In genomic region chr4:156672924-156673323, GRCh38 we compare ENCODE assay signal across 17 cellular contexts.
DNase-seq lines count a peak whose midpoint lies in the region; ATAC-seq, FAIRE-seq and TF ChIP-seq lines count a peak whose summit lies in the region.
"Had no signal": no experiment of that assay in that cellular context is flagged by ENCODE, and none has a peak within 500 bp of the region (broad histone marks: within the 10 kb centered on the region; RNA-seq: fewer than 3 reads in every experiment).

No MANE protein-coding gene starts in this region.

- H3K4me2 ChIP-seq in GM23338 (no peak overlapping the region), astrocyte (ENCODE audit: low read length) (peak overlapping the region; percentile 53), keratinocyte (ENCODE audit: control insufficient read depth, extremely low read depth, insufficient read depth, low read depth, low read length) (peak overlapping the region; percentile 33)

- dilution Hi-C loops in keratinocyte (cut with MboI; ENCODE audit: extremely low pct_ligation_motif_present, low sequenced_read_pairs): no loop called here

- H2AFZ ChIP-seq in GM23338 (peak overlapping the region; percentile 13; the same call in 1 of the 2 replicates), astrocyte (ENCODE audit: low read depth, low read length) (peak overlapping the region; percentile 4), keratinocyte (ENCODE audit: control insufficient read depth, low read length) (peak overlapping the region; percentile 32)

- no peak overlapping the region for H3K27ac ChIP-seq in GM23338 (ENCODE audit: low read depth)
- H3K27ac ChIP-seq in astrocyte (ENCODE audit: low read depth, low read length): peak overlapping the region; percentile 33
- H3K27ac ChIP-seq in keratinocyte (ENCODE audit: control insufficient read depth, insufficient read depth, low read length): no peak overlapping the region

- H3K4me1 ChIP-seq in GM23338 (ENCODE audit: insufficient read depth): peaks cover 4% of the 10 kb centered on the region; the same call in 1 of the 2 replicates
- peaks cover 13% of the 10 kb centered on the region for H3K4me1 ChIP-seq in astrocyte (ENCODE audit: insufficient read depth, low read length)
- H3K4me1 ChIP-seq in keratinocyte (ENCODE audit: control insufficient read depth, extremely low read depth, insufficient read depth, low read length): no peaks in the 10 kb centered on the region

- TF ChIP-seq CTCF in GM23338 (conservative IDR thresholded peaks at IDR 0.05; ENCODE audit: low read depth in 2 of 2): no peak
- TF ChIP-seq CTCF in astrocyte (IDR thresholded peaks at IDR 0.05; ENCODE audit: insufficient read depth, low read depth, low read length): no peak
- no peak for TF ChIP-seq CTCF in keratinocyte (optimal IDR thresholded peaks at IDR 0.05 in 1 of 3, IDR thresholded peaks at IDR 0.05 in 1 of 3, conservative IDR thresholded peaks at IDR 0.05 in 1 of 3; ENCODE audit: extremely low read depth in 1 of 3, insufficient read depth in 2 of 3, low read length in 3 of 3)

- H3K9me2 ChIP-seq in GM23338 (ENCODE audit: insufficient read depth): no peaks in the 10 kb centered on the region

- DNase-seq in A172 (ENCODE audit: low spot score): peak; percentile 16
- DNase-seq in GM23338 (ENCODE audit: low spot score): no peak
- DNase-seq in astrocyte (ENCODE audit: low read depth): peak; percentile 87
- no peak for DNase-seq in keratinocyte (ENCODE audit: low read depth, low spot score)
- no peak for DNase-seq in COR-L47 (lab: John Stamatoyannopoulos, UW)
- no peak for DNase-seq in NK-92 treated with Interleukin-12 subunit alpha and Interleukin-12 subunit beta, amount 100 ng/mL, for 24 hours (lab: John Stamatoyannopoulos, UW)
- DNase-seq in Kasumi-1 (lab: John Stamatoyannopoulos, UW): no peak
- DNase-seq: activated CD4-positive, alpha-beta T cell treated with anti-CD3 and anti-CD28 coated beads for 36 hours; activated T-cell treated with anti-CD3 and anti-CD28 coated beads for 4 hours; naive thymus-derived CD8-positive, alpha-beta T cell; NCI-H1417 treated with DMSO at 0.1 percent for 48 hours; NCI-H526; stimulated activated CD4-positive, alpha-beta T cell treated with anti-CD3 and anti-CD28 coated beads, Interleukin-4, amount 100 ng/mL, for 4 hours; T-helper 2 cell had no signal

- H3K27me3 ChIP-seq in GM23338 (ENCODE audit: insufficient read depth) (no peaks in the 10 kb centered on the region), astrocyte (ENCODE audit: insufficient read depth, low read length) (no peaks in the 10 kb centered on the region), keratinocyte (ENCODE audit: control insufficient read depth, extremely low read depth, insufficient read depth, low read length) (no peaks in the 10 kb centered on the region)

- H3K4me3 ChIP-seq in GM23338: no peak overlapping the region
- no peak overlapping the region for H3K4me3 ChIP-seq in astrocyte (ENCODE audit: insufficient read depth, low read depth, low read length)
- H3K4me3 ChIP-seq in keratinocyte (ENCODE audit: control insufficient read depth in 2 of 3, extremely low read depth in 1 of 3, insufficient read depth in 2 of 3, low read depth in 1 of 3, low read length in 3 of 3): no peak overlapping the region
- H3K4me3 ChIP-seq: K562 had no signal

- H3K4me1 Mint-ChIP-seq in GM23338 (no peaks in the 10 kb centered on the region; the same call in 2 of the 3 replicates), astrocyte (ENCODE audit: low read depth, unreplicated experiment) (peaks cover 17% of the 10 kb centered on the region)
- H3K4me1 Mint-ChIP-seq: activated CD4-positive, alpha-beta T cell treated with anti-CD3 and anti-CD28 coated beads for 36 hours; naive thymus-derived CD8-positive, alpha-beta T cell had no signal

- no peaks in the 10 kb centered on the region for H3F3A ChIP-seq in GM23338 (replicated peaks; ENCODE audit: low read depth)

- H3K36me3 Mint-ChIP-seq in GM23338 (ENCODE audit: low read depth): no peaks in the 10 kb centered on the region
- H3K36me3 Mint-ChIP-seq in astrocyte (ENCODE audit: low read depth, unreplicated experiment): no peaks in the 10 kb centered on the region
- H3K36me3 Mint-ChIP-seq: activated naive CD4-positive, alpha-beta T cell treated with anti-CD3 and anti-CD28 coated beads, Interleukin-2, amount 50 U/mL, for 72 hours; naive thymus-derived CD8-positive, alpha-beta T cell had no signal

- peak overlapping the region; percentile 8 for H3K9ac ChIP-seq in astrocyte (ENCODE audit: low read length)
- H3K9ac ChIP-seq in keratinocyte (ENCODE audit: control insufficient read depth, extremely low read depth, insufficient read depth, low read length): no peak overlapping the region

- no peaks in the 10 kb centered on the region for H3K27me3 Mint-ChIP-seq in GM23338 (ENCODE audit: insufficient read depth, low read depth, poor library complexity)
- no peaks in the 10 kb centered on the region for H3K27me3 Mint-ChIP-seq in astrocyte (ENCODE audit: low read depth, unreplicated experiment)
- H3K27me3 Mint-ChIP-seq: activated CD4-positive, alpha-beta T cell treated with anti-CD3 and anti-CD28 coated beads for 36 hours; naive thymus-derived CD8-positive, alpha-beta T cell had no signal

- ATAC-seq in GM23338: no peak
- no peak for ATAC-seq in HG03460 (IDR thresholded peaks at IDR 0.05; ENCODE audit: unreplicated experiment)
- ATAC-seq: activated CD4-positive, alpha-beta T cell treated with anti-CD3 and anti-CD28 coated beads for 36 hours; activated naive CD4-positive, alpha-beta T cell treated with anti-CD3 and anti-CD28 coated beads, Interleukin-2, amount 50 U/mL, for 72 hours; K562; naive thymus-derived CD8-positive, alpha-beta T cell had no signal

- no peak overlapping the region for H3K27ac Mint-ChIP-seq in GM23338
- H3K27ac Mint-ChIP-seq in astrocyte (ENCODE audit: unreplicated experiment): no peak overlapping the region
- H3K27ac Mint-ChIP-seq: activated CD4-positive, alpha-beta T cell treated with anti-CD3 and anti-CD28 coated beads for 36 hours; activated naive CD4-positive, alpha-beta T cell treated with anti-CD3 and anti-CD28 coated beads, Interleukin-2, amount 50 U/mL, for 72 hours; naive thymus-derived CD8-positive, alpha-beta T cell had no signal

- FAIRE-seq in astrocyte (lab: Jason Lieb, UNC): peak; percentile 84
- no peak for FAIRE-seq in keratinocyte (lab: Jason Lieb, UNC)
- FAIRE-seq: K562 had no signal

- no peaks in the 10 kb centered on the region for H3K79me2 ChIP-seq in GM23338 (replicated peaks; ENCODE audit: insufficient read depth)
- H3K79me2 ChIP-seq in astrocyte (ENCODE audit: insufficient read depth, low read length): no peaks in the 10 kb centered on the region
- no peaks in the 10 kb centered on the region for H3K79me2 ChIP-seq in keratinocyte (ENCODE audit: control insufficient read depth, insufficient read depth, low read length)

- H3K9me3 Mint-ChIP-seq in GM23338: no peaks in the 10 kb centered on the region
- no peaks in the 10 kb centered on the region for H3K9me3 Mint-ChIP-seq in astrocyte (ENCODE audit: unreplicated experiment)

- H3K4me3 Mint-ChIP-seq in GM23338 (no peak overlapping the region), astrocyte (ENCODE audit: unreplicated experiment) (no peak overlapping the region)
- H3K4me3 Mint-ChIP-seq: activated CD4-positive, alpha-beta T cell treated with anti-CD3 and anti-CD28 coated beads for 36 hours; naive thymus-derived CD8-positive, alpha-beta T cell had no signal

- H4K20me1 ChIP-seq in GM23338 (replicated peaks; ENCODE audit: insufficient read depth) (no peaks in the 10 kb centered on the region), astrocyte (ENCODE audit: insufficient read depth, low read length) (no peaks in the 10 kb centered on the region), keratinocyte (ENCODE audit: control insufficient read depth, extremely low read depth, insufficient read depth, low read length) (no peaks in the 10 kb centered on the region)

- H3K36me3 ChIP-seq in GM23338 (ENCODE audit: insufficient read depth): no peaks in the 10 kb centered on the region
- no peaks in the 10 kb centered on the region for H3K36me3 ChIP-seq in astrocyte (ENCODE audit: insufficient read depth, low read length)
- H3K36me3 ChIP-seq in keratinocyte (ENCODE audit: control insufficient read depth in 2 of 2, extremely low read depth in 1 of 2, insufficient read depth in 2 of 2, low read length in 2 of 2): no peaks in the 10 kb centered on the region

- no peaks in the 10 kb centered on the region for H3K9me1 ChIP-seq in keratinocyte (ENCODE audit: control insufficient read depth, extremely low read depth, insufficient read depth, low read length)

- H3K9me3 ChIP-seq in astrocyte (ENCODE audit: insufficient read depth, low read depth, low read length): no peaks in the 10 kb centered on the region
- no peaks in the 10 kb centered on the region for H3K9me3 ChIP-seq in keratinocyte (ENCODE audit: control insufficient read depth, low read depth, low read length)

TF ChIP-seq in GM23338, 12 proteins besides CTCF, POLR2A, EP300 and RAD21:
- TF ChIP-seq STAT1 (IDR thresholded peaks at IDR 0.05; ENCODE audit: unreplicated experiment) (no peak), ZNF114 (CRISPR knock-in tag; IDR thresholded peaks at IDR 0.05) (no peak), EZH2 (IDR thresholded peaks at IDR 0.05; ENCODE audit: low read depth, unreplicated experiment) (no peak), JUNB (IDR thresholded peaks at IDR 0.05; ENCODE audit: unreplicated experiment) (no peak)

Comparison
In these comparisons a context has a peak if more than half of its experiments do, and no peak if none do; other contexts are left out.
1. DNase-seq: peak in A172 (single experiment) and astrocyte (single experiment); none in GM23338 (single experiment), keratinocyte (single experiment), COR-L47 (single experiment), NK-92 treated with Interleukin-12 subunit alpha and Interleukin-12 subunit beta, amount 100 ng/mL, for 24 hours (single experiment) and Kasumi-1 (0 of 2).
2. Peak in every context shown above with its lines, with median percentiles within 50 percentile points of each other: H2AFZ ChIP-seq.